Comparison of ENCODE assay signal across 23 cellular contexts in the genomic region with DNA sequence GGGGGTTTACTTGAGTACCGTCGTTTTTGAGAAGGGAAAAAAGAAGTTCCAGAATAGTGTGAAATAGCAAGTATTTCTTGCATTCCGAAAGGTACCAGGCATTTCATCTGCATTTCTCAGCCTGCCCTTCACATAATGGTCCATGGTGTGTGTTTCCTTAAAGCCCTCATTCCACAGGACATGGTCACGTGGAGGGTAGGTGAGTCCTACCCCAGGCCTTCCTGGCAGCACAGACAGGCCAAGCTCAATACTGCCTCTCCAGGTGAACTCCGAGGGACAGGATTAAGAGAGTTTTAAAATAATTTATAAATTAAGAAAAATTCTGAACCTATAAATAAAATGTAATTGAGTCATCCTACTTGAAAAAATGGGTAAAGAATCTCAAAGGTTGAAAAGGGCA.
"Had no signal": no experiment of that assay in that cellular context is flagged by ENCODE, and none has a peak within 500 bp of the region (broad histone marks: within the 10 kb centered on the region; RNA-seq: fewer than 3 reads in every experiment).

No MANE protein-coding gene starts in this region.

- H3K27me3 Mint-ChIP-seq: activated CD8-positive, alpha-beta T cell treated with anti-CD3 and anti-CD28 coated beads for 36 hours had no signal

- H3K9me3 Mint-ChIP-seq: activated CD4-positive, alpha-beta T cell treated with anti-CD3 and anti-CD28 coated beads, Interleukin-2, amount 10 ng/mL, durations not matched to agents 24 days and 14 days; activated CD8-positive, alpha-beta T cell treated with anti-CD3 and anti-CD28 coated beads for 36 hours; activated naive CD4-positive, alpha-beta T cell treated with anti-CD3 and anti-CD28 coated beads for 36 hours; activated naive CD8-positive, alpha-beta T cell treated with anti-CD3 and anti-CD28 coated beads, Interleukin-2, amount 50 U/mL, for 24 hours; activated T-cell treated with anti-CD3 and anti-CD28 coated beads, Interleukin-2, amount 50 U/mL, for 24 hours; activated T-helper 2 cell treated with anti-CD3 and anti-CD28 coated beads, Interferon-gamma antibody, Interleukin-2, Interleukin-4, amounts not matched to agents 10 μg/mL and 5 μg/mL and 100 μg/mL, durations not matched to agents 14 hours and 24 hours and 36 hours; brain had no signal

- H3K4me3 ChIP-seq: coronary artery, gastroesophageal sphincter, heart left ventricle, left ventricle myocardium inferior, right atrium auricular region, thyroid gland had no signal

- H3K36me3 ChIP-seq: gastroesophageal sphincter, thyroid gland had no signal

- H3K27ac ChIP-seq: coronary artery, gastroesophageal sphincter, heart left ventricle, left ventricle myocardium inferior, right atrium auricular region, thyroid gland had no signal

- H3K9me3 ChIP-seq: gastroesophageal sphincter, heart left ventricle, left ventricle myocardium inferior, right atrium auricular region, thyroid gland had no signal

- H3K27me3 ChIP-seq: gastroesophageal sphincter, heart left ventricle, right atrium auricular region, thyroid gland had no signal

- H3K4me1 Mint-ChIP-seq: activated CD4-positive, alpha-beta T cell treated with anti-CD3 and anti-CD28 coated beads, Interleukin-2, amount 10 ng/mL, durations not matched to agents 24 days and 14 days; activated naive CD8-positive, alpha-beta T cell treated with anti-CD3 and anti-CD28 coated beads, Interleukin-2, amount 50 U/mL, for 24 hours had no signal

- H3K36me3 Mint-ChIP-seq: brain had no signal

- DNase-seq: activated CD4-positive, alpha-beta T cell treated with anti-CD3 and anti-CD28 coated beads, Interleukin-2, amount 10 ng/mL, durations not matched to agents 24 days and 14 days; activated CD4-positive, CD25-positive, alpha-beta regulatory T cell; activated CD8-positive, alpha-beta T cell treated with anti-CD3 and anti-CD28 coated beads for 36 hours; activated naive CD4-positive, alpha-beta T cell treated with anti-CD3 and anti-CD28 coated beads for 36 hours; activated naive CD8-positive, alpha-beta T cell treated with anti-CD3 and anti-CD28 coated beads, Interleukin-2, amount 50 U/mL, for 24 hours; activated T-cell treated with anti-CD3 and anti-CD28 coated beads, Interleukin-2, amount 50 U/mL, for 24 hours; anterior cingulate cortex; central memory CD4-positive, alpha-beta T cell; heart left ventricle; left ventricle myocardium inferior; mammary epithelial cell; occipital lobe; posterior cingulate gyrus; stimulated activated CD4-positive, alpha-beta T cell treated with anti-CD3 and anti-CD28 coated beads, Interleukin-12 subunit alpha, Interleukin-12 subunit beta, amount 100 ng/mL, for 4 hours; stimulated activated CD4-positive, alpha-beta T cell treated with anti-CD3 and anti-CD28 coated beads, Interleukin-1b, Interleukin-23, amount 100 ng/mL, for 48 hours; stimulated activated CD8-positive, alpha-beta memory T cell treated with anti-CD3 and anti-CD28 coated beads, Interleukin-4, amount 100 ng/mL, for 48 hours; stimulated activated naive CD4-positive, alpha-beta T cell; thyroid gland had no signal

- H3K4me3 Mint-ChIP-seq: activated CD4-positive, alpha-beta T cell treated with anti-CD3 and anti-CD28 coated beads, Interleukin-2, amount 10 ng/mL, durations not matched to agents 24 days and 14 days; activated CD8-positive, alpha-beta T cell treated with anti-CD3 and anti-CD28 coated beads for 36 hours; activated naive CD4-positive, alpha-beta T cell treated with anti-CD3 and anti-CD28 coated beads for 36 hours; activated naive CD8-positive, alpha-beta T cell treated with anti-CD3 and anti-CD28 coated beads, Interleukin-2, amount 50 U/mL, for 24 hours; activated T-cell treated with anti-CD3 and anti-CD28 coated beads, Interleukin-2, amount 50 U/mL, for 24 hours; brain had no signal

- ATAC-seq: activated CD8-positive, alpha-beta T cell treated with anti-CD3 and anti-CD28 coated beads for 36 hours; activated naive CD8-positive, alpha-beta T cell treated with anti-CD3 and anti-CD28 coated beads, Interleukin-2, amount 50 U/mL, for 24 hours; gastroesophageal sphincter; heart left ventricle had no signal

- H3K27ac Mint-ChIP-seq: activated CD4-positive, alpha-beta T cell treated with anti-CD3 and anti-CD28 coated beads, Interleukin-2, amount 10 ng/mL, durations not matched to agents 24 days and 14 days; activated CD8-positive, alpha-beta T cell treated with anti-CD3 and anti-CD28 coated beads for 36 hours; activated naive CD4-positive, alpha-beta T cell treated with anti-CD3 and anti-CD28 coated beads for 36 hours; activated naive CD8-positive, alpha-beta T cell treated with anti-CD3 and anti-CD28 coated beads, Interleukin-2, amount 50 U/mL, for 24 hours; activated T-cell treated with anti-CD3 and anti-CD28 coated beads, Interleukin-2, amount 50 U/mL, for 24 hours; activated T-helper 2 cell treated with anti-CD3 and anti-CD28 coated beads, Interferon-gamma antibody, Interleukin-2, Interleukin-4, amounts not matched to agents 10 μg/mL and 5 μg/mL and 100 μg/mL, durations not matched to agents 14 hours and 24 hours and 36 hours; brain had no signal
